In the genomic region with DNA sequence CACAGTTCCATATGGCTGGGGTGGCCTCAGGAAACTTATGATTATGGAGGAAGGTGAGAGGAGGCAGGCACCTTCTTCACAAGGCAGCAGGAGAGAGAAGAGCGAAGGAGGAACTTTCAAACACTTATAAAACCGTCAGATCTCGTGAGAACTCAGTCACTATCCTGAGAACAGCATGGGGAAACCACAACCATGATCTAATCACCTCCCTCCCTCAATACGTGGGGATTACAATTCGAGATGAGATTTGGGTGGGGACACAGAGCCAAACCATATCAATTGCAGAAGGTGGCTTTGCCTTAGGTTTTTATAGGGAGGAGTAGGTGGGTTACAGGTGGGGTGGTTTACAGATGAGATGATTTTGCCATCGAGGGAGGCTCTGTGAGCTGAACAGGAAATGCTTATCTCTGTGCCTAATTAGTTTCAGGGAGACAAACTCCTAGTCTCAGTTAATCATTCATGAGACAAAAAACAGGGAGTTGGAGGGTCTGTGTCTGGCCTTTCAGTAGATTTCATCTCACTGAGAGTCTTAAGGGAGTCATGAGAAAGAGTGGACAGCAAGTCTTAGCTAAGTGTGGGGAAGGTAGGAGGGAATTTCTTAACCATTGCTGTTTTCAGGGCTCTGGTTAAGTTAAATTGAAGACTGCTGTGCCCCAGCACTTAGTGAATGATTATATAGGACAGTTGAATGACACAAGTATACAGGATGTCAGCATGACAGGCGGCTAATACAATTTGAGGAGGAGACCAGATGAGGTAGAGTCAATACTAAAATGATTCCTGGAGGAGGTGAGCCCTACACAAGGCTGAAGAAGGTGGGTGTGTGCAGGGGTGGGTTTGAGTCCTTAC, we compare ENCODE assay signal across 9 cellular contexts. TPM values are rescaled to one million over a fixed set of nuclear protein-coding genes. Genes with fewer than 3 reads are reported as not detected.
DNase-seq lines count a peak whose midpoint lies in the region; ATAC-seq and TF ChIP-seq lines count a peak whose summit lies in the region.
"Had no signal": no experiment of that assay in that cellular context is flagged by ENCODE, and none has a peak within 500 bp of the region (broad histone marks: within the 10 kb centered on the region; RNA-seq: fewer than 3 reads in every experiment).

No MANE protein-coding gene starts in this region.

- peak; percentile 71 for ATAC-seq in GM19395 (IDR thresholded peaks at IDR 0.05; ENCODE audit: unreplicated experiment)
- peak; percentile 61 for ATAC-seq in HG02973 (IDR thresholded peaks at IDR 0.05; ENCODE audit: unreplicated experiment)

- no peak for DNase-seq in sigmoid colon
- no peak for DNase-seq in NCI-H526 treated with DMSO at 0.1 percent for 48 hours (lab: John Stamatoyannopoulos, UW)
- DNase-seq in HT-29 (ENCODE audit: low spot score): no peak
- DNase-seq in effector CD4-positive, alpha-beta T cell: no peak
- DNase-seq: activated CD4-positive, alpha-beta T cell treated with anti-CD3 and anti-CD28 coated beads for 4 hours; NCI-H1092 had no signal

- H3K27me3 ChIP-seq in sigmoid colon: no peaks in the 10 kb centered on the region

- H3K4me3 ChIP-seq in sigmoid colon: no peak overlapping the region

- no peaks in the 10 kb centered on the region for H3K36me3 ChIP-seq in sigmoid colon

- intact Hi-C loops in sigmoid colon (cut with DNase I): no loop called here

- H3K4me1 ChIP-seq in sigmoid colon: peaks cover 0 to 28% (median 20%) of the 10 kb centered on the region in 4 donors

- H3K27ac ChIP-seq in cingulate gyrus (ENCODE audit: low read depth, low read length) (peak overlapping the region; percentile 35), sigmoid colon (peak overlapping the region; percentile 53 to 78 (median 70))

- 44 to 48% methylated on average over 7 of the region's 7 CpGs for WGBS in sigmoid colon, 2 donors

- no peak for TF ChIP-seq EP300 in sigmoid colon (IDR thresholded peaks at IDR 0.05)

- TF ChIP-seq POLR2A in sigmoid colon (IDR thresholded peaks at IDR 0.05): no peak

- no peak for TF ChIP-seq CTCF in sigmoid colon (IDR thresholded peaks at IDR 0.05)

- H3K9me3 ChIP-seq in sigmoid colon: no peaks in the 10 kb centered on the region

RNA-seq across cellular contexts. Expression of gene CWC15, which starts 47.7 kb away (rescaled TPM):
- total RNA-seq in sigmoid colon: 10 to 100 TPM; 39.8 to 69.9 (median 47.3) TPM
- polyA plus RNA-seq in sigmoid colon: 10 to 100 TPM; 42.0 to 51.1 (median 48.3) TPM
- total RNA-seq in HT-29 (2014; rRNA removed; shearing (Covaris generic)): 19.3 and 21.8 TPM in 2 replicates

RNA-seq across cellular contexts. Expression of gene KDM4D, which starts 47.9 kb away (rescaled TPM):
- total RNA-seq in sigmoid colon: under 1 TPM in 3 of 4 donors, not detected in 1; 0.33 to 0.55 (median 0.36) TPM
- polyA plus RNA-seq in sigmoid colon: under 1 TPM in 2 of 3 donors, not detected in 1; 0.55 to 0.60 TPM
- 0.18 and 0.31 TPM in 2 replicates for total RNA-seq in HT-29 (2014; rRNA removed; shearing (Covaris generic))
